7 cellular contexts compared by ENCODE assay signal in the genomic region with DNA sequence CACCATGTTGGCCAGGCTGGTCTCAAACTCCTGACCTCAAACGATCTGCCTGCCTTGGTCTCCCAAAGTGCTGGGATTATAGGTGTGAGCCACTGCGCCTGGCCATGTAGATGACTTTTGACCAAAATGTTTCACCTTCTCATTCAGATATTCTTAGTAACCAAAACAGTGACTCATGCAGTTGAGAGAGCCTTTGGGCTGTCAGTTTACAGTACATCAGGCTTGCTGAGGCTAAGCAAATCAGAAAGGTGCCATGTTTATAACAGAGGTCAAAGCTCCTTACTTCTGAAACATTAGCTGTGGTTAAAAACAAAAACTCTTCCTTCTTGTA. TPM values are rescaled to one million over a fixed set of nuclear protein-coding genes. Genes with fewer than 3 reads are reported as not detected.
A peak's percentile ranks its signal among the peaks of the same experiment; 100 is the strongest.
DNase-seq lines count a peak whose midpoint lies in the region; ATAC-seq, FAIRE-seq and TF ChIP-seq lines count a peak whose summit lies in the region.

No MANE protein-coding gene starts in this region.

- H3K27me3 ChIP-seq in prostate gland (replicated peaks; ENCODE audit: insufficient read depth) (no peaks in the 10 kb centered on the region), small intestine (ENCODE audit: control insufficient read depth in 2 of 2, insufficient read depth in 2 of 2, low read length in 2 of 2) (no peaks in the 10 kb centered on the region)

- no peaks in the 10 kb centered on the region for H3K4me1 ChIP-seq in prostate gland (replicated peaks)
- no peaks in the 10 kb centered on the region for H3K4me1 ChIP-seq in small intestine (ENCODE audit: control insufficient read depth in 2 of 2, insufficient read depth in 1 of 2, low read depth in 1 of 2, low read length in 1 of 2)

- intact Hi-C loops in prostate gland (cut with DNase I): no loop called here

- H3K9me3 ChIP-seq in prostate gland: no peaks in the 10 kb centered on the region
- H3K9me3 ChIP-seq in small intestine (ENCODE audit: control insufficient read depth, low read depth): no peaks in the 10 kb centered on the region

- H3K4me3 ChIP-seq in fibroblast of the aortic adventitia (ENCODE audit: low read depth, low read length) (no peak overlapping the region), prostate gland (no peak overlapping the region), small intestine (ENCODE audit: low read depth in 1 of 2, low read length in 2 of 2) (no peak overlapping the region)

- WGBS in prostate gland: 89% methylated on average over 2 of the region's 2 CpGs
- 65 to 83% (median 72%) methylated on average over 2 of the region's 2 CpGs for WGBS in small intestine, 3 donors

- ATAC-seq in GM18867 (IDR thresholded peaks at IDR 0.05; ENCODE audit: unreplicated experiment): peak; percentile 76
- ATAC-seq in HG02678 (IDR thresholded peaks at IDR 0.05; ENCODE audit: unreplicated experiment): peak; percentile 68

- no peak for TF ChIP-seq POLR2A in prostate gland (IDR thresholded peaks at IDR 0.05)

- TF ChIP-seq CTCF in fibroblast of the aortic adventitia (IDR thresholded peaks at IDR 0.05; ENCODE audit: insufficient read depth, low read length) (no peak), prostate gland (IDR thresholded peaks at IDR 0.05) (no peak)

- FAIRE-seq in small intestine (lab: Jason Lieb, UNC): no peak

- H3K27ac ChIP-seq in prostate gland: no peak overlapping the region
- no peak overlapping the region for H3K27ac ChIP-seq in small intestine (ENCODE audit: low read depth in 1 of 2, low read length in 1 of 2)

- DNase-seq in RPMI8226 (peak; percentile 23), fibroblast of the aortic adventitia (ENCODE audit: low read depth) (peak; percentile 39), prostate gland (ENCODE audit: low spot score) (no peak), NCI-H1092 (lab: John Stamatoyannopoulos, UW) (no peak), small intestine (no peak)

- H3K36me3 ChIP-seq in prostate gland: peaks cover 0 to 2% of the 10 kb centered on the region in 2 donors
- peaks cover 0 to 13% of the 10 kb centered on the region in 2 donors for H3K36me3 ChIP-seq in small intestine (ENCODE audit: control insufficient read depth in 2 of 2, insufficient read depth in 2 of 2, low read length in 2 of 2)

RNA-seq across cellular contexts. Expression of gene CNIH4, which starts 21.0 kb away (rescaled TPM):
- total RNA-seq in fibroblast of the aortic adventitia (ENCODE audit: low replicate concordance): 50.1 and 86.5 TPM in 2 replicates
- 10 to 100 TPM; 14.5 to 31.5 TPM for total RNA-seq in prostate gland
- polyA plus RNA-seq in small intestine: 10 to 100 TPM; 43.2 to 91.6 (median 64.6) TPM

RNA-seq across cellular contexts. Expression of gene NVL, which starts 47.7 kb away (rescaled TPM):
- total RNA-seq in fibroblast of the aortic adventitia (ENCODE audit: low replicate concordance) (27.6 and 27.7 TPM in 2 replicates), prostate gland (10 to 100 TPM; 23.9 to 29.7 TPM)
- polyA plus RNA-seq in small intestine: 10 to 100 TPM; 16.4 to 39.1 (median 22.2) TPM

RNA-seq across cellular contexts. Expression of gene WDR26, which starts 57.0 kb away (rescaled TPM):
- total RNA-seq in fibroblast of the aortic adventitia (ENCODE audit: low replicate concordance) (57.7 and 88.6 TPM in 2 replicates), prostate gland (10 to 100 TPM; 50.7 to 72.9 TPM)
- 10 to 100 TPM; 15.9 to 20.6 (median 17.7) TPM for polyA plus RNA-seq in small intestine

Comparison
In these comparisons a context has a peak if more than half of its experiments do, and no peak if none do; other contexts are left out.
1. DNase-seq: peak in RPMI8226 (single experiment) and fibroblast of the aortic adventitia (single experiment); none in prostate gland (single experiment), NCI-H1092 (single experiment) and small intestine (single experiment).